18 cellular contexts compared by ENCODE assay signal in the genomic region with DNA sequence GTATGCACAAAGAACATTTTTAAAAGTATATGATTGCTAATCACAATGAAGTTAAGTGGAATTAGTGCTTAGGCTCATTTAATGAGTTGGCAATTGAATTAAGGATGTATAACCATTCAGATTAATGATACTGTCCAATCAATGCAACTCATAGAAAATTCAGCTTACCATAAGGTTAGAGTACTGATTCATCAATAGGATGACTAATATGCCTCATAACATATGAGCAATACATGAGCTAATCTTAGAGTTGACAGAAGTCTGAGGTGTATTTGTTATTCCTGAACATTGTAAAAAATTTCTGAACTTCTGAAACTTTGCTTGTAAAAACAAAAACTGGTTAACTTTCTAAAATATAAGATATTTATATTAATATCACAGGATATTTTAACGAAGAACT.
DNase-seq lines count a peak whose midpoint lies in the region; ATAC-seq and TF ChIP-seq lines count a peak whose summit lies in the region.
"Had no signal": no experiment of that assay in that cellular context is flagged by ENCODE, and none has a peak within 500 bp of the region (broad histone marks: within the 10 kb centered on the region; RNA-seq: fewer than 3 reads in every experiment).

No MANE protein-coding gene starts in this region.

- no peak overlapping the region for H3K27ac Mint-ChIP-seq in stimulated activated naive CD8-positive, alpha-beta T cell treated with anti-CD3 and anti-CD28 coated beads, Interleukin-15, amount 100 ng/mL, for 72 hours
- H3K27ac Mint-ChIP-seq in activated naive CD4-positive, alpha-beta T cell treated with anti-CD3 and anti-CD28 coated beads, Interleukin-2, amount 10 ng/mL, durations not matched to agents 7 days and 5 days: no peak overlapping the region

- TF ChIP-seq CTCF in RWPE2 (IDR thresholded peaks at IDR 0.05; ENCODE audit: poor library complexity, severe bottlenecking): no peak

- H3K27ac ChIP-seq in RWPE2 (ENCODE audit: poor library complexity, severe bottlenecking): no peak overlapping the region
- H3K27ac ChIP-seq: adrenal gland, BLaER1, GM23248 had no signal

- H3K27me3 ChIP-seq in RWPE2 (ENCODE audit: insufficient read depth, poor library complexity, severe bottlenecking): no peaks in the 10 kb centered on the region
- H3K27me3 ChIP-seq: adrenal gland, BLaER1 had no signal

- H3K4me1 Mint-ChIP-seq in stimulated activated naive CD8-positive, alpha-beta T cell treated with anti-CD3 and anti-CD28 coated beads, Interleukin-15, amount 100 ng/mL, for 72 hours: no peaks in the 10 kb centered on the region
- H3K4me1 Mint-ChIP-seq in activated naive CD4-positive, alpha-beta T cell treated with anti-CD3 and anti-CD28 coated beads, Interleukin-2, amount 10 ng/mL, durations not matched to agents 7 days and 5 days: no peaks in the 10 kb centered on the region

- H3K9me3 Mint-ChIP-seq in stimulated activated naive CD8-positive, alpha-beta T cell treated with anti-CD3 and anti-CD28 coated beads, Interleukin-15, amount 100 ng/mL, for 72 hours: no peaks in the 10 kb centered on the region
- peaks cover 2% of the 10 kb centered on the region for H3K9me3 Mint-ChIP-seq in activated naive CD4-positive, alpha-beta T cell treated with anti-CD3 and anti-CD28 coated beads, Interleukin-2, amount 10 ng/mL, durations not matched to agents 7 days and 5 days

- H3K27me3 Mint-ChIP-seq in stimulated activated naive CD8-positive, alpha-beta T cell treated with anti-CD3 and anti-CD28 coated beads, Interleukin-15, amount 100 ng/mL, for 72 hours: no peaks in the 10 kb centered on the region
- H3K27me3 Mint-ChIP-seq in activated naive CD4-positive, alpha-beta T cell treated with anti-CD3 and anti-CD28 coated beads, Interleukin-2, amount 10 ng/mL, durations not matched to agents 7 days and 5 days: no peaks in the 10 kb centered on the region

- no peaks in the 10 kb centered on the region for H3K36me3 ChIP-seq in RWPE2 (ENCODE audit: low read depth)
- H3K36me3 ChIP-seq: adrenal gland, BLaER1 had no signal

- peaks cover 3% of the 10 kb centered on the region for H3K9me3 ChIP-seq in RWPE2 (ENCODE audit: severe bottlenecking)
- H3K9me3 ChIP-seq: adrenal gland had no signal

- ATAC-seq in stimulated activated naive CD8-positive, alpha-beta T cell treated with anti-CD3 and anti-CD28 coated beads, Interleukin-15, Interleukin-2, amounts not matched to agents 100 U/mL and 50 U/mL, for 24 hours: peak; percentile 55
- no peak for ATAC-seq in stimulated activated naive CD8-positive, alpha-beta T cell treated with anti-CD3 and anti-CD28 coated beads, Interleukin-15, amount 100 ng/mL, for 72 hours
- ATAC-seq in HG03139 (IDR thresholded peaks at IDR 0.05; ENCODE audit: unreplicated experiment) (peak; percentile 46), RWPE2 (ENCODE audit: low read depth) (peak; percentile 96)
- ATAC-seq: left lobe of liver, Right ventricle myocardium inferior had no signal

- no peak overlapping the region for H3K4me3 Mint-ChIP-seq in stimulated activated naive CD8-positive, alpha-beta T cell treated with anti-CD3 and anti-CD28 coated beads, Interleukin-15, amount 100 ng/mL, for 72 hours
- H3K4me3 Mint-ChIP-seq in activated naive CD4-positive, alpha-beta T cell treated with anti-CD3 and anti-CD28 coated beads, Interleukin-2, amount 10 ng/mL, durations not matched to agents 7 days and 5 days: no peak overlapping the region

- H3K36me3 Mint-ChIP-seq in activated naive CD4-positive, alpha-beta T cell treated with anti-CD3 and anti-CD28 coated beads, Interleukin-2, amount 10 ng/mL, durations not matched to agents 7 days and 5 days: no peaks in the 10 kb centered on the region

- no peak overlapping the region for H3K4me3 ChIP-seq in RWPE2 (ENCODE audit: severe bottlenecking)
- H3K4me3 ChIP-seq: adrenal gland, BLaER1, GM23248 had no signal

- peaks cover 5% of the 10 kb centered on the region for H3K4me1 ChIP-seq in RWPE2 (ENCODE audit: insufficient read depth, poor library complexity, severe bottlenecking)
- H3K4me1 ChIP-seq: adrenal gland, BLaER1 had no signal

- intact Hi-C loops in cardiac septum (cut with DNase I): no loop called here

- CTCF ChIA-PET in activated naive CD4-positive, alpha-beta T cell treated with anti-CD3 and anti-CD28 coated beads, Interleukin-2, amount 10 ng/mL, durations not matched to agents 7 days and 5 days (lab: Charles Lee): no interaction called here

- no peak for DNase-seq in stimulated activated naive CD8-positive, alpha-beta T cell treated with anti-CD3 and anti-CD28 coated beads, Interleukin-15, Interleukin-2, amounts not matched to agents 100 U/mL and 50 U/mL, for 24 hours
- DNase-seq in stimulated activated naive CD8-positive, alpha-beta T cell treated with anti-CD3 and anti-CD28 coated beads, Interleukin-15, amount 100 ng/mL, for 72 hours: no peak
- no peak for DNase-seq in RWPE2 (ENCODE audit: low spot score)
- no peak for DNase-seq in amygdala (lab: John Stamatoyannopoulos, UW)
- no peak for DNase-seq in activated naive CD4-positive, alpha-beta T cell treated with anti-CD3 and anti-CD28 coated beads, Interleukin-2, amount 10 ng/mL, durations not matched to agents 7 days and 5 days
- DNase-seq in A172 (ENCODE audit: low spot score): no peak
- DNase-seq in cardiac septum (ENCODE audit: low spot score): no peak
- DNase-seq: activated CD8-positive, alpha-beta memory T cell treated with anti-CD3 and anti-CD28 coated beads, Interleukin-2, amount 50 U/mL, for 48 hours; activated gamma-delta T cell; adrenal gland; central memory CD4-positive, alpha-beta T cell; GM23248; IMR-90; NCI-H187 had no signal
